In the genomic region with DNA sequence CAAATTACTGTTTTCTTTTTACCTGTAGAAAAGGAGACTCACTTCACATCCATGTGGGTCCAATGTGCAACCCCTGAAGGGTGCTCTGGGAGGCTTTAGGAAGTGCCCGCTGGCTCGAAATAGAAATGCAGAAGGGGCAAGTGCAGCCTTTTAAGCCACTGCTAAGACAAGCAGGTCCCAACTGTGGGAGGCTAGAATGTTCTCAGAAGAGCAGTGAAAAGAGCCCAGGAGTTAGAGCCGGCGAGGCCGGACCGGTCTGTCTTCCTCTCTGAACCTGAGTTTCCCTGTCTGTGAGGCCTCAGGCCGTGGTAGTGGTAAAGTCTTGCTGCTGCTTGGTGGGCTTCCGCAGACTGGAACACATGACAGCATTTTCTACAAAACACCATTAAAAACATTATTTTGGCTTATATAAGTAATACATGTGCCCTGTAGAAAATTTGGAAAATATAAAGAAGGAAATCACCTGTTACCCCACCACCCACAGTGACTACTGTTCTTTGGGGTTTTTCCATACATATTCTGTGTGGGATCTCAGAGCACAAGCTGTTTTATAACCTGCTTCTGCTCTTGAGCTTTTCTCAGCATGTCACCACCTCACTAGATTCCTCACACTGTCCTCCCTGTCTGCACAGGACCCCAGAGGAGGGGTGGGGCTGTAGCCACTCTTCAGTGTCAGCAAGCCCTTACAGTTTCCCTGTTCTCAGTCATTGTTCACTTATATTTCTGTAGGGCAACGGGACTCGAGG, we compare ENCODE assay signal across 17 cellular contexts. TPM values are rescaled to one million over a fixed set of nuclear protein-coding genes. Genes with fewer than 3 reads are reported as not detected.
DNase-seq lines count a peak whose midpoint lies in the region; TF ChIP-seq lines count a peak whose summit lies in the region.
"Had no signal": no experiment of that assay in that cellular context is flagged by ENCODE, and none has a peak within 500 bp of the region (broad histone marks: within the 10 kb centered on the region; RNA-seq: fewer than 3 reads in every experiment).

No MANE protein-coding gene starts in this region.

- peaks cover 40% of the 10 kb centered on the region for H3F3A ChIP-seq in neural progenitor cell (ENCODE audit: low read depth)
- H3F3A ChIP-seq in GM23248 (ENCODE audit: insufficient read depth): peaks cover 27% of the 10 kb centered on the region

- H3K27ac Mint-ChIP-seq in brain (peak overlapping the region in 4 of 5 experiments; percentile 32 to 92 (median 86)), neural progenitor cell (no peak overlapping the region)
- H3K27ac Mint-ChIP-seq: B cell had no signal

- H3K79me2 ChIP-seq in neural progenitor cell (ENCODE audit: low read depth): peaks cover 2% of the 10 kb centered on the region
- no peaks in the 10 kb centered on the region for H3K79me2 ChIP-seq in GM23248 (ENCODE audit: insufficient read depth)

- H3K36me3 ChIP-seq in A673 (ENCODE audit: insufficient read depth, low read length, poor library complexity, severe bottlenecking) (peaks cover 15% of the 10 kb centered on the region), H7 (replicated peaks; ENCODE audit: control insufficient read depth, insufficient read depth, low read length) (peaks cover 10% of the 10 kb centered on the region), neural progenitor cell (no peaks in the 10 kb centered on the region), GM23248 (ENCODE audit: low read depth) (peaks cover under 1% of the 10 kb centered on the region; the same call in 1 of the 2 replicates)

- in situ Hi-C loops in GM23248 (cut with MboI): no loop called here

- DNase-seq in A673 (ENCODE audit: low spot score) (no peak), H7 (peak; percentile 66), neural progenitor cell (ENCODE audit: low spot score) (no peak), HUDEP-2 (lab: John Stamatoyannopoulos, UW; ENCODE audit: unreplicated experiment in 76 of 76) (no peak), NCI-H2107 (lab: John Stamatoyannopoulos, UW) (no peak), GM23248 (no peak), GM19240 (ENCODE audit: insufficient read length, low spot score) (no peak)
- DNase-seq: activated gamma-delta T cell treated with Interleukin-2 at 50 U/mL for 16 hours; effector memory CD4-positive, alpha-beta T cell; mammary epithelial cell; MM.1S; NCI-H2171; stimulated activated CD4-positive, alpha-beta T cell treated with anti-CD3 and anti-CD28 coated beads, Interleukin-4, amount 100 ng/mL, for 1 hour; WERI-Rb-1 had no signal

- intact Hi-C loops in A673 (cut with micrococcal nuclease; ENCODE audit: unreplicated experiment): no loop called here

- H3K4me1 ChIP-seq in A673 (ENCODE audit: insufficient read depth, low read length, poor library complexity, severe bottlenecking): peaks cover 25% of the 10 kb centered on the region
- H3K4me1 ChIP-seq in neural progenitor cell: peaks cover 35% of the 10 kb centered on the region
- peaks cover 27% of the 10 kb centered on the region for H3K4me1 ChIP-seq in GM23248 (ENCODE audit: insufficient read depth)

- H4K20me1 ChIP-seq in neural progenitor cell (ENCODE audit: low read depth) (peaks cover 35% of the 10 kb centered on the region), GM23248 (ENCODE audit: insufficient read depth) (no peaks in the 10 kb centered on the region)

- H3K9me3 ChIP-seq in A673 (ENCODE audit: low read depth, low read length, poor library complexity, severe bottlenecking) (no peaks in the 10 kb centered on the region), neural progenitor cell (ENCODE audit: low read depth) (no peaks in the 10 kb centered on the region), GM23248 (ENCODE audit: low read depth) (no peaks in the 10 kb centered on the region)
- H3K9me3 ChIP-seq: body of pancreas had no signal

- WGBS in GM23248 (ENCODE audit: low coverage in 1 of 2, low lambda C conversion rate in 2 of 2, missing lambda C conversion rate in 2 of 2), 2 experiments: 82 to 88% methylated on average over 10 of the region's 10 CpGs

- H3K4me2 ChIP-seq in neural progenitor cell (no peak overlapping the region), GM23248 (ENCODE audit: unreplicated experiment) (no peak overlapping the region)

- H3K36me3 Mint-ChIP-seq in brain (peaks cover 14% of the 10 kb centered on the region), neural progenitor cell (peaks cover 10% of the 10 kb centered on the region)

- TF ChIP-seq CTCF in A673 (conservative IDR thresholded peaks at IDR 0.05; ENCODE audit: low read depth, low read length) (no peak), brain (conservative IDR thresholded peaks at IDR 0.05) (no peak), neural progenitor cell (IDR thresholded peaks at IDR 0.05) (no peak)

- H3K4me1 Mint-ChIP-seq in brain (peaks cover 58% of the 10 kb centered on the region), neural progenitor cell (peaks cover 33% of the 10 kb centered on the region)

- no peak overlapping the region for H3K9ac ChIP-seq in neural progenitor cell
- no peak overlapping the region for H3K9ac ChIP-seq in GM23248

- H3K4me3 Mint-ChIP-seq in brain (no peak overlapping the region), neural progenitor cell (no peak overlapping the region)
- H3K4me3 Mint-ChIP-seq: B cell had no signal

- H3K9me3 Mint-ChIP-seq in brain: peaks cover 0 to 2% (median 0%) of the 10 kb centered on the region in 5 experiments
- H3K9me3 Mint-ChIP-seq in neural progenitor cell: no peaks in the 10 kb centered on the region

- no peak overlapping the region for H2AFZ ChIP-seq in neural progenitor cell (replicated peaks)
- H2AFZ ChIP-seq in GM23248: no peak overlapping the region

- H3K27me3 ChIP-seq in A673 (replicated peaks; ENCODE audit: insufficient read depth, low read depth, low read length, poor library complexity): no peaks in the 10 kb centered on the region
- H3K27me3 ChIP-seq in H7 (ENCODE audit: control insufficient read depth, insufficient read depth, low read length): no peaks in the 10 kb centered on the region
- H3K27me3 ChIP-seq in neural progenitor cell: peaks cover 4% of the 10 kb centered on the region
- H3K27me3 ChIP-seq in GM23248 (replicated peaks; ENCODE audit: insufficient read depth): no peaks in the 10 kb centered on the region
- H3K27me3 ChIP-seq: body of pancreas had no signal

- BruUV-seq in A673 (replicated peaks; lab: Mats Ljungman, UMichigan): no TSS peak

- POLR2A ChIA-PET in A673 (lab: Charles Lee; ENCODE audit: low non-redundant PET): no interaction called here

- H3K27ac ChIP-seq in A673 (ENCODE audit: low read depth, low read length, poor library complexity, severe bottlenecking) (peak overlapping the region; percentile 54), neural progenitor cell (peak overlapping the region; percentile 53), GM23248 (no peak overlapping the region)
- H3K27ac ChIP-seq: body of pancreas, WERI-Rb-1 had no signal

- H3K27me3 Mint-ChIP-seq in brain (no peaks in the 10 kb centered on the region), neural progenitor cell (ENCODE audit: insufficient read depth, low read depth) (peaks cover 4% of the 10 kb centered on the region)
- H3K27me3 Mint-ChIP-seq: B cell had no signal

- H3K9me2 ChIP-seq in GM23248 (ENCODE audit: insufficient read depth): no peaks in the 10 kb centered on the region

- CTCF ChIA-PET in A673 (lab: Charles Lee): no interaction called here

- H3K4me3 ChIP-seq in A673 (ENCODE audit: low read depth, low read length, poor library complexity, severe bottlenecking): no peak overlapping the region
- H3K4me3 ChIP-seq in H7 (ENCODE audit: insufficient read depth, low read depth, low read length): no peak overlapping the region
- H3K4me3 ChIP-seq in neural progenitor cell: no peak overlapping the region
- no peak overlapping the region for H3K4me3 ChIP-seq in GM23248
- H3K4me3 ChIP-seq: body of pancreas had no signal

RNA-seq across cellular contexts. Expression of a gene that starts 6.0 kb away (rescaled TPM):
- total RNA-seq in A673 (2021) (118 and 183 TPM in 2 replicates), neural progenitor cell (ENCODE audit: low replicate concordance) (54.2 and 173 TPM in 2 replicates)
- total RNA-seq in H7 (2014; rRNA removed; shearing (Covaris generic)): 282 and 412 TPM in 2 replicates
- polyA plus RNA-seq in brain (ENCODE audit: insufficient read depth, low read depth, low replicate concordance) (2,462 TPM), GM23248 (2016; fragmentation: Nextera tagmentation; extraction: Ambion mirVana) (28.0 and 32.2 TPM in 2 replicates)
- total RNA-seq in GM23248 (2014; rRNA removed; shearing (Covaris generic)): 18.5 and 27.2 TPM in 2 replicates

RNA-seq across cellular contexts. Expression of a gene that starts 12.4 kb away (rescaled TPM):
- total RNA-seq in A673 (2021) (19.3 and 23.6 TPM in 2 replicates), neural progenitor cell (ENCODE audit: low replicate concordance) (1.2 and 5.6 TPM in 2 replicates)
- total RNA-seq in H7 (2014; rRNA removed; shearing (Covaris generic)): 13.4 and 14.1 TPM in 2 replicates
- polyA plus RNA-seq in brain (ENCODE audit: insufficient read depth, low read depth, low replicate concordance) (17.1 TPM), GM23248 (2016; fragmentation: Nextera tagmentation; extraction: Ambion mirVana) (12.7 and 13.3 TPM in 2 replicates)
- 13.2 and 15.0 TPM in 2 replicates for total RNA-seq in GM23248 (2014; rRNA removed; shearing (Covaris generic))

RNA-seq across cellular contexts. Expression of a gene that starts 45.9 kb away (rescaled TPM):
- total RNA-seq in A673 (2021): 35.4 and 39.8 TPM in 2 replicates
- 16.6 and 17.7 TPM in 2 replicates for total RNA-seq in H7 (2014; rRNA removed; shearing (Covaris generic))
- 19.6 TPM for polyA plus RNA-seq in brain (ENCODE audit: insufficient read depth, low read depth, low replicate concordance)
- 19.4 and 59.9 TPM in 2 replicates for total RNA-seq in neural progenitor cell (ENCODE audit: low replicate concordance)
- 23.9 and 25.8 TPM in 2 replicates for total RNA-seq in GM23248 (2014; rRNA removed; shearing (Covaris generic))
- 28.6 and 29.1 TPM in 2 replicates for polyA plus RNA-seq in GM23248 (2016; fragmentation: Nextera tagmentation; extraction: Ambion mirVana)

RNA-seq across cellular contexts. Expression of a gene that starts 46.2 kb away (rescaled TPM):
- total RNA-seq in A673 (2021) (48.6 and 51.0 TPM in 2 replicates), neural progenitor cell (ENCODE audit: low replicate concordance) (38.6 and 72.3 TPM in 2 replicates)
- total RNA-seq in H7 (2014; rRNA removed; shearing (Covaris generic)): 15.8 and 17.4 TPM in 2 replicates
- polyA plus RNA-seq in brain (ENCODE audit: insufficient read depth, low read depth, low replicate concordance) (83.6 TPM), GM23248 (2016; fragmentation: Nextera tagmentation; extraction: Ambion mirVana) (96.3 and 108 TPM in 2 replicates)
- total RNA-seq in GM23248 (2014; rRNA removed; shearing (Covaris generic)): 28.9 and 45.8 TPM in 2 replicates
